In genomic region chr6:37717836-37718251, GRCh38 we compare ENCODE assay signal across 19 cellular contexts. TPM values are rescaled to one million over a fixed set of nuclear protein-coding genes. Genes with fewer than 3 reads are reported as not detected.
A peak's percentile ranks its signal among the peaks of the same experiment; 100 is the strongest.
DNase-seq lines count a peak whose midpoint lies in the region; ATAC-seq, FAIRE-seq and TF ChIP-seq lines count a peak whose summit lies in the region.
"Had no signal": no experiment of that assay in that cellular context is flagged by ENCODE, and none has a peak within 500 bp of the region (broad histone marks: within the 10 kb centered on the region; RNA-seq: fewer than 3 reads in every experiment).

No MANE protein-coding gene starts in this region.

- no peak overlapping the region for H3K27ac ChIP-seq in body of pancreas
- H3K27ac ChIP-seq in foreskin keratinocyte = no peak overlapping the region
- no peak overlapping the region for H3K27ac ChIP-seq in small intestine (ENCODE audit: low read depth in 1 of 2, low read length in 1 of 2)
- H3K27ac ChIP-seq: C4-2B, testis had no signal

- no peak for TF ChIP-seq CTCF in body of pancreas (IDR thresholded peaks at IDR 0.05)
- no peak for TF ChIP-seq CTCF in foreskin keratinocyte (conservative IDR thresholded peaks at IDR 0.05)

- intact Hi-C loops in body of pancreas (cut with DNase I) = no loop called here

- H3K4me1 ChIP-seq in body of pancreas = no peaks in the 10 kb centered on the region
- H3K4me1 ChIP-seq in foreskin keratinocyte = peaks cover 21% of the 10 kb centered on the region
- H3K4me1 ChIP-seq in small intestine (ENCODE audit: control insufficient read depth in 2 of 2, insufficient read depth in 1 of 2, low read depth in 1 of 2, low read length in 1 of 2) = no peaks in the 10 kb centered on the region
- H3K4me1 ChIP-seq: testis had no signal

- H3K27me3 ChIP-seq in body of pancreas (no peaks in the 10 kb centered on the region), foreskin keratinocyte (no peaks in the 10 kb centered on the region), small intestine (ENCODE audit: control insufficient read depth in 2 of 2, insufficient read depth in 2 of 2, low read length in 2 of 2) (no peaks in the 10 kb centered on the region)
- H3K27me3 ChIP-seq: heart right ventricle, testis had no signal

- WGBS in body of pancreas, 2 donors = 9 to 12% methylated on average over 2 of the region's 2 CpGs
- 57 to 61% (median 59%) methylated on average over 2 of the region's 2 CpGs for WGBS in small intestine, 3 donors

- FAIRE-seq in small intestine (lab: Jason Lieb, UNC) = no peak
- FAIRE-seq: keratinocyte had no signal

- peak; percentile 55 for ATAC-seq in body of pancreas
- peak; percentile 13 for ATAC-seq in foreskin keratinocyte
- ATAC-seq in GM18511 (IDR thresholded peaks at IDR 0.05; ENCODE audit: unreplicated experiment) = no peak
- ATAC-seq: activated CD8-positive, alpha-beta T cell treated with anti-CD3 and anti-CD28 coated beads for 36 hours had no signal

- no peak for TF ChIP-seq POLR2A in body of pancreas (IDR thresholded peaks at IDR 0.05)

- H3K36me3 ChIP-seq in body of pancreas (replicated peaks in 1 of 2; ENCODE audit: insufficient read depth in 1 of 2, low read depth in 2 of 2) = no peaks in the 10 kb centered on the region
- no peaks in the 10 kb centered on the region for H3K36me3 ChIP-seq in small intestine (ENCODE audit: control insufficient read depth in 2 of 2, insufficient read depth in 2 of 2, low read length in 2 of 2)
- H3K36me3 ChIP-seq: heart right ventricle had no signal

- H3K4me3 ChIP-seq in body of pancreas (no peak overlapping the region), small intestine (ENCODE audit: low read depth in 1 of 2, low read length in 2 of 2) (no peak overlapping the region)
- H3K4me3 ChIP-seq: heart right ventricle, testis had no signal

- no peaks in the 10 kb centered on the region for H3K9me3 ChIP-seq in body of pancreas
- no peaks in the 10 kb centered on the region for H3K9me3 ChIP-seq in small intestine (ENCODE audit: control insufficient read depth, low read depth)
- H3K9me3 ChIP-seq: testis had no signal

- DNase-seq in HCEC 1CT = peak; percentile 63
- no peak for DNase-seq in body of pancreas
- peak in 1 of 2 donors; percentile 14 for DNase-seq in foreskin keratinocyte
- DNase-seq in small intestine = peak; percentile 39
- no peak for DNase-seq in NCI-H345 (lab: John Stamatoyannopoulos, UW)
- no peak for DNase-seq in NCI-H1694 treated with DMSO at 0.1 percent for 48 hours (lab: John Stamatoyannopoulos, UW)
- DNase-seq: activated CD8-positive, alpha-beta T cell treated with anti-CD3 and anti-CD28 coated beads for 36 hours; activated naive CD8-positive, alpha-beta T cell treated with anti-CD3 and anti-CD28 coated beads for 36 hours; cerebellar nuclear complex; DMS53; heart right ventricle; KBM-7; NCI-H1105; NCI-H2171 treated with DMSO at 0.1 percent for 48 hours; stimulated activated CD4-positive, alpha-beta T cell treated with anti-CD3 and anti-CD28 coated beads, Interleukin-4, amount 100 ng/mL, for 24 hours; testis had no signal

RNA-seq across cellular contexts. Expression of gene MDGA1, which starts 20.2 kb away (rescaled TPM):
- total RNA-seq in body of pancreas = 1 to 10 TPM in 1 of 2 donors, under 1 TPM in 1; 0.33 to 1.0 TPM
- 0.32 and 1.5 TPM in 2 replicates for total RNA-seq in foreskin keratinocyte
- polyA plus RNA-seq in foreskin keratinocyte = 0.18 and 1.0 TPM in 2 replicates
- 1 to 10 TPM in 2 of 3 donors, not detected in 1; 1.1 to 1.7 TPM for polyA plus RNA-seq in small intestine

Comparison
In these comparisons a context has a peak if more than half of its experiments do, and no peak if none do; other contexts are left out.
1. DNase-seq: peak in HCEC 1CT (single experiment) and small intestine (single experiment); none in body of pancreas (0 of 4), NCI-H345 (single experiment) and NCI-H1694 treated with DMSO at 0.1 percent for 48 hours (single experiment).